ENCODE assay signal across 9 cellular contexts in genomic region chr1:192530254-192530653, GRCh38. TPM values are rescaled to one million over a fixed set of nuclear protein-coding genes. Genes with fewer than 3 reads are reported as not detected.
A peak's percentile ranks its signal among the peaks of the same experiment; 100 is the strongest.
DNase-seq lines count a peak whose midpoint lies in the region; ATAC-seq and TF ChIP-seq lines count a peak whose summit lies in the region.
"Had no signal": no experiment of that assay in that cellular context is flagged by ENCODE, and none has a peak within 500 bp of the region (broad histone marks: within the 10 kb centered on the region; RNA-seq: fewer than 3 reads in every experiment).

No MANE protein-coding gene starts in this region.

- DNase-seq in activated naive CD4-positive, alpha-beta T cell (lab: John Stamatoyannopoulos, UW) = no peak
- DNase-seq in activated naive CD8-positive, alpha-beta T cell treated with anti-CD3 and anti-CD28 coated beads, Interleukin-2, amount 10 ng/mL, durations not matched to agents 7 days and 5 days = no peak
- no peak for DNase-seq in osteoblast (ENCODE audit: insufficient read length, low spot score, missing footprints)
- no peak for DNase-seq in iPS-NIHi11 (ENCODE audit: low spot score)
- DNase-seq in effector memory CD4-positive, alpha-beta T cell = no peak
- no peak for DNase-seq in testis

- peak; percentile 97 for ATAC-seq in HG03108 (IDR thresholded peaks at IDR 0.05; ENCODE audit: unreplicated experiment)
- peak; percentile 59 for ATAC-seq in activated naive CD8-positive, alpha-beta T cell treated with anti-CD3 and anti-CD28 coated beads, Interleukin-2, amount 10 ng/mL, durations not matched to agents 7 days and 5 days (ENCODE audit: low read depth)

- no peaks in the 10 kb centered on the region for H3K36me3 ChIP-seq in osteoblast (ENCODE audit: insufficient read depth, low read length)
- no peaks in the 10 kb centered on the region for H3K36me3 ChIP-seq in effector memory CD4-positive, alpha-beta T cell (ENCODE audit: control insufficient read depth, insufficient read depth, low read length)
- H3K36me3 ChIP-seq in testis (ENCODE audit: low read depth, missing control alignments) = no peaks in the 10 kb centered on the region

- peak overlapping the region; percentile 54 for H3K4me2 ChIP-seq in osteoblast (ENCODE audit: insufficient read depth, low read length)

- no peaks in the 10 kb centered on the region for H3K79me2 ChIP-seq in osteoblast (ENCODE audit: insufficient read depth, low read length)

- WGBS in testis, 2 donors = 12 to 22% methylated on average over 2 of the region's 2 CpGs

- peak overlapping the region; percentile 89 for H3K27ac ChIP-seq in osteoblast (ENCODE audit: low read depth, low read length)
- H3K27ac ChIP-seq in effector memory CD4-positive, alpha-beta T cell (ENCODE audit: insufficient read depth, low read length, poor library complexity, severe bottlenecking) = no peak overlapping the region
- H3K27ac ChIP-seq in testis = no peak overlapping the region

- H3K9me3 ChIP-seq in osteoblast (ENCODE audit: low read depth, low read length) = no peaks in the 10 kb centered on the region
- H3K9me3 ChIP-seq in effector memory CD4-positive, alpha-beta T cell (ENCODE audit: control insufficient read depth, low read length) = no peaks in the 10 kb centered on the region
- H3K9me3 ChIP-seq in testis = no peaks in the 10 kb centered on the region

- POLR2A ChIA-PET in activated naive CD8-positive, alpha-beta T cell treated with anti-CD3 and anti-CD28 coated beads, Interleukin-2, amount 10 ng/mL, durations not matched to agents 7 days and 5 days (lab: Charles Lee) = interaction anchor here (1.3 kb wide), 1 partner anchor 13 kb away, joined by 3 read pairs; no protein-coding TSS in a partner anchor

- H3K36me3 Mint-ChIP-seq in activated naive CD4-positive, alpha-beta T cell treated with anti-CD3 and anti-CD28 coated beads, Interleukin-2, amount 50 U/mL, for 24 hours = no peaks in the 10 kb centered on the region
- peaks cover 9% of the 10 kb centered on the region for H3K36me3 Mint-ChIP-seq in activated naive CD8-positive, alpha-beta T cell treated with anti-CD3 and anti-CD28 coated beads, Interleukin-2, amount 10 ng/mL, durations not matched to agents 7 days and 5 days

- no peak for TF ChIP-seq POLR2A in testis (IDR thresholded peaks at IDR 0.05)

- peak overlapping the region; percentile 45 for H3K4me3 Mint-ChIP-seq in activated naive CD4-positive, alpha-beta T cell treated with anti-CD3 and anti-CD28 coated beads, Interleukin-2, amount 50 U/mL, for 24 hours
- peak overlapping the region; percentile 52 for H3K4me3 Mint-ChIP-seq in activated naive CD8-positive, alpha-beta T cell treated with anti-CD3 and anti-CD28 coated beads, Interleukin-2, amount 10 ng/mL, durations not matched to agents 7 days and 5 days

- H3K4me1 ChIP-seq in osteoblast (ENCODE audit: insufficient read depth, low read length) = peaks cover 22% of the 10 kb centered on the region
- peaks cover 8% of the 10 kb centered on the region for H3K4me1 ChIP-seq in effector memory CD4-positive, alpha-beta T cell (ENCODE audit: control insufficient read depth, insufficient read depth, low read length, poor library complexity, severe bottlenecking)
- H3K4me1 ChIP-seq in testis = no peaks in the 10 kb centered on the region

- TF ChIP-seq CTCF in osteoblast (IDR thresholded peaks at IDR 0.05; ENCODE audit: extremely low read depth, low read depth, low read length) = no peak
- TF ChIP-seq CTCF in testis (IDR thresholded peaks at IDR 0.05) = no peak

- no peaks in the 10 kb centered on the region for H3K27me3 Mint-ChIP-seq in activated naive CD4-positive, alpha-beta T cell treated with anti-CD3 and anti-CD28 coated beads, Interleukin-2, amount 50 U/mL, for 24 hours
- no peaks in the 10 kb centered on the region for H3K27me3 Mint-ChIP-seq in activated naive CD8-positive, alpha-beta T cell treated with anti-CD3 and anti-CD28 coated beads, Interleukin-2, amount 10 ng/mL, durations not matched to agents 7 days and 5 days

- intact Hi-C loops in testis (cut with DNase I; ENCODE audit: low total_unique reads) = no loop called here

- peak overlapping the region; percentile 92 for H3K27ac Mint-ChIP-seq in activated naive CD4-positive, alpha-beta T cell treated with anti-CD3 and anti-CD28 coated beads, Interleukin-2, amount 50 U/mL, for 24 hours
- H3K27ac Mint-ChIP-seq in activated naive CD8-positive, alpha-beta T cell treated with anti-CD3 and anti-CD28 coated beads, Interleukin-2, amount 10 ng/mL, durations not matched to agents 7 days and 5 days = peak overlapping the region; percentile 54

- H3K27me3 ChIP-seq in osteoblast (ENCODE audit: insufficient read depth, low read length) (no peaks in the 10 kb centered on the region), testis (no peaks in the 10 kb centered on the region)
- no peaks in the 10 kb centered on the region for H3K27me3 ChIP-seq in effector memory CD4-positive, alpha-beta T cell (replicated peaks; ENCODE audit: control insufficient read depth, insufficient read depth, low read length, poor library complexity, severe bottlenecking)

- no peaks in the 10 kb centered on the region for H4K20me1 ChIP-seq in osteoblast (ENCODE audit: insufficient read depth, low read length)

- peaks cover 30% of the 10 kb centered on the region for H3K4me1 Mint-ChIP-seq in activated naive CD4-positive, alpha-beta T cell treated with anti-CD3 and anti-CD28 coated beads, Interleukin-2, amount 50 U/mL, for 24 hours
- peaks cover 17% of the 10 kb centered on the region for H3K4me1 Mint-ChIP-seq in activated naive CD8-positive, alpha-beta T cell treated with anti-CD3 and anti-CD28 coated beads, Interleukin-2, amount 10 ng/mL, durations not matched to agents 7 days and 5 days

- H2AFZ ChIP-seq in osteoblast (ENCODE audit: low read length) = peak overlapping the region; percentile 91

- H3K4me3 ChIP-seq in osteoblast (ENCODE audit: insufficient read depth, low read length) (peak overlapping the region; percentile 8), testis (no peak overlapping the region)
- H3K4me3 ChIP-seq in effector memory CD4-positive, alpha-beta T cell (ENCODE audit: insufficient read depth, low read depth, low read length, poor library complexity, severe bottlenecking) = no peak overlapping the region

- peaks cover 5% of the 10 kb centered on the region for H3K9me3 Mint-ChIP-seq in activated naive CD4-positive, alpha-beta T cell treated with anti-CD3 and anti-CD28 coated beads, Interleukin-2, amount 50 U/mL, for 24 hours
- peaks cover 2% of the 10 kb centered on the region for H3K9me3 Mint-ChIP-seq in activated naive CD8-positive, alpha-beta T cell treated with anti-CD3 and anti-CD28 coated beads, Interleukin-2, amount 10 ng/mL, durations not matched to agents 7 days and 5 days

RNA-seq across cellular contexts. Expression of gene RGS1, which starts 45.3 kb away (rescaled TPM):
- total RNA-seq in activated naive CD8-positive, alpha-beta T cell treated with anti-CD3 and anti-CD28 coated beads, Interleukin-2, amount 10 ng/mL, durations not matched to agents 7 days and 5 days = 10 to 100 TPM; 10.1 to 15.3 TPM
- total RNA-seq in osteoblast (not detected in 2 replicates), testis (10 to 100 TPM; 17.2 to 69.5 TPM)
- 3.9 TPM for polyA plus RNA-seq in testis (ENCODE audit: insufficient read depth, low read depth, low replicate concordance)
- total RNA-seq: pulmonary artery endothelial cell had no signal

Comparison
In these comparisons a context has a peak if more than half of its experiments do, and no peak if none do; other contexts are left out.
1. RNA of gene RGS1, which starts 45.3 kb away (total RNA-seq): 17.2 to 69.5 TPM in testis and 10.1 to 15.3 TPM in activated naive CD8-positive, alpha-beta T cell treated with anti-CD3 and anti-CD28 coated beads, Interleukin-2, amount 10 ng/mL, durations not matched to agents 7 days and 5 days; not detected in osteoblast; every median in the first group is over 10 times any median in the second.